ENCODE assay signal across 8 cellular contexts in genomic region chr3:128496602-128497304, GRCh38. TPM values are rescaled to one million over a fixed set of nuclear protein-coding genes. Genes with fewer than 3 reads are reported as not detected.
DNase-seq lines count a peak whose midpoint lies in the region; ATAC-seq and TF ChIP-seq lines count a peak whose summit lies in the region.

No MANE protein-coding gene starts in this region.

- H3K36me3 ChIP-seq in adrenal gland (replicated peaks in 1 of 2): no peaks in the 10 kb centered on the region

- ATAC-seq in left lobe of liver: peak; percentile 61

- peak overlapping the region; percentile 73 for H3K4me3 Mint-ChIP-seq in activated T-cell treated with anti-CD3 and anti-CD28 coated beads, Interleukin-2, amount 50 U/mL, for 24 hours

- no peak overlapping the region for H3K27ac Mint-ChIP-seq in activated T-cell treated with anti-CD3 and anti-CD28 coated beads, Interleukin-2, amount 50 U/mL, for 24 hours

- peaks cover 0 to 12% of the 10 kb centered on the region in 2 donors for H3K4me1 ChIP-seq in adrenal gland (replicated peaks in 1 of 2)

- no peaks in the 10 kb centered on the region for H3K9me3 ChIP-seq in adrenal gland (replicated peaks in 1 of 3)

- intact Hi-C loops in adrenal gland (cut with DNase I): loop anchor here (5.0 to 10.0 kb wide), 4 partner anchors 69 to 324 kb away; no protein-coding TSS in a partner anchor

- H3K27me3 Mint-ChIP-seq in activated T-cell treated with anti-CD3 and anti-CD28 coated beads, Interleukin-2, amount 50 U/mL, for 24 hours: peaks cover 75% of the 10 kb centered on the region

- peak overlapping the region in 1 of 4 donors; percentile 90 for H3K4me3 ChIP-seq in adrenal gland

- peak overlapping the region in 1 of 5 donors; percentile 30 for H3K27ac ChIP-seq in adrenal gland

- no peak for TF ChIP-seq POLR2A in adrenal gland (IDR thresholded peaks at IDR 0.05)

- no peaks in the 10 kb centered on the region for H3K9me3 Mint-ChIP-seq in activated T-cell treated with anti-CD3 and anti-CD28 coated beads, Interleukin-2, amount 50 U/mL, for 24 hours

- H3K4me1 Mint-ChIP-seq in activated T-cell treated with anti-CD3 and anti-CD28 coated beads, Interleukin-2, amount 50 U/mL, for 24 hours (ENCODE audit: low read depth): peaks cover 17% of the 10 kb centered on the region

- TF ChIP-seq CTCF in adrenal gland (IDR thresholded peaks at IDR 0.05): no peak

- no peaks in the 10 kb centered on the region for H3K36me3 Mint-ChIP-seq in activated T-cell treated with anti-CD3 and anti-CD28 coated beads, Interleukin-2, amount 50 U/mL, for 24 hours (ENCODE audit: low read depth)

- WGBS in adrenal gland, 4 donors: 19 to 58% (median 25%) methylated on average over 13 to 45 of the region's 45 CpGs

- H3K27me3 ChIP-seq in adrenal gland: peaks cover 46% of the 10 kb centered on the region

- no peak for DNase-seq in activated T-cell treated with anti-CD3 and anti-CD28 coated beads, Interleukin-2, amount 50 U/mL, for 24 hours
- DNase-seq in activated T-cell treated with anti-CD3 and anti-CD28 coated beads, Interleukin-2, amount 50 U/mL, for 1 hour: no peak
- DNase-seq in adrenal gland (peak in 6 of 7 donors; percentile 38 to 82 (median 42)), left lobe of liver (ENCODE audit: low spot score) (peak; percentile 59), ureter (ENCODE audit: low spot score) (peak; percentile 54), occipital lobe (lab: John Stamatoyannopoulos, UW) (no peak)
- DNase-seq in stimulated activated CD4-positive, alpha-beta T cell treated with anti-CD3 and anti-CD28 coated beads, Interleukin-12 subunit alpha, Interleukin-12 subunit beta, amount 100 ng/mL, for 4 hours: no peak
- no peak for DNase-seq in stimulated activated CD4-positive, alpha-beta T cell treated with anti-CD3 and anti-CD28 coated beads, Interleukin-4, amount 100 ng/mL, for 24 hours

RNA-seq across cellular contexts. Expression of gene GATA2, which starts 3.8 kb away (rescaled TPM):
- total RNA-seq in adrenal gland: 10 to 100 TPM in 3 of 8 donors, 1 to 10 TPM in 5; 4.6 to 28.1 (median 7.4) TPM
- 10 to 100 TPM in 2 of 3 donors, 1 to 10 TPM in 1; 3.4 to 37.5 (median 11.2) TPM for polyA plus RNA-seq in adrenal gland
- 1.3 TPM for total RNA-seq in left lobe of liver
- total RNA-seq in ureter: 57.8 TPM
- 0.31 TPM for total RNA-seq in occipital lobe

RNA-seq across cellular contexts. Expression of gene DNAJB8, which starts 30.1 kb away (rescaled TPM):
- total RNA-seq in adrenal gland: not detected
- polyA plus RNA-seq in adrenal gland: not detected
- total RNA-seq in left lobe of liver: not detected
- not detected for total RNA-seq in ureter
- not detected for total RNA-seq in occipital lobe

Comparison
In these comparisons a context has a peak if more than half of its experiments do, and no peak if none do; other contexts are left out.
1. DNase-seq: peak in adrenal gland (6 of 7), left lobe of liver (single experiment) and ureter (single experiment); none in activated T-cell treated with anti-CD3 and anti-CD28 coated beads, Interleukin-2, amount 50 U/mL, for 24 hours (single experiment), activated T-cell treated with anti-CD3 and anti-CD28 coated beads, Interleukin-2, amount 50 U/mL, for 1 hour (single experiment), occipital lobe (single experiment), stimulated activated CD4-positive, alpha-beta T cell treated with anti-CD3 and anti-CD28 coated beads, Interleukin-12 subunit alpha, Interleukin-12 subunit beta, amount 100 ng/mL, for 4 hours (single experiment) and stimulated activated CD4-positive, alpha-beta T cell treated with anti-CD3 and anti-CD28 coated beads, Interleukin-4, amount 100 ng/mL, for 24 hours (single experiment).